ENCODE assay signal across 8 cellular contexts in genomic region chr1:156591432-156592157, GRCh38. TPM values are rescaled to one million over a fixed set of nuclear protein-coding genes. Genes with fewer than 3 reads are reported as not detected.
DNase-seq lines count a peak whose midpoint lies in the region; ATAC-seq and TF ChIP-seq lines count a peak whose summit lies in the region.

NAXE (plus strand) TSS chr1:156591776; CDS start chr1:156591805, 29 bp downstream.

- H3K27ac ChIP-seq in tibial nerve: peak within 1 kb of the TSS; percentile 72 to 90 (median 87)

- TF ChIP-seq EP300 in tibial nerve (IDR thresholded peaks at IDR 0.05): peak in 1 of 2 donors; percentile 51

- no peaks in the 10 kb centered on the region for H3K9me3 ChIP-seq in tibial nerve

- H3K36me3 ChIP-seq in tibial nerve: peaks cover 0 to 38% (median 4%) of the 10 kb centered on the region in 3 donors

- peaks cover 0 to 17% (median 10%) of the 10 kb centered on the region in 4 donors for H3K4me1 ChIP-seq in tibial nerve

- H3K4me3 ChIP-seq in tibial nerve: peak within 1 kb of the TSS; percentile 66 to 92 (median 71)

- no peaks in the 10 kb centered on the region for H3K27me3 ChIP-seq in tibial nerve

- peak; percentile 17 to 71 for TF ChIP-seq POLR2A in tibial nerve (IDR thresholded peaks at IDR 0.05)

- in situ Hi-C loops in SK-MEL-5 (cut with HindIII; ENCODE audit: low pct_unique_long_range_greater_than_20kb, low sequenced_read_pairs): no loop called here

- WGBS in tibial nerve, 2 donors: 1% methylated on average over 23 to 42 of the region's 60 CpGs

- peak in 2 of 5 experiments; percentile 7 to 23 for TF ChIP-seq CTCF in tibial nerve (IDR thresholded peaks at IDR 0.05)

- ATAC-seq in GM21737 (IDR thresholded peaks at IDR 0.05; ENCODE audit: unreplicated experiment): peak; percentile 78

- DNase-seq in Daoy (ENCODE audit: low read depth) (peak; percentile 87), LHCN-M2 (ENCODE audit: low read depth) (peak; percentile 67), SK-MEL-5 (ENCODE audit: low read depth, low spot score) (peak; percentile 61), glomerular endothelial cell (ENCODE audit: extremely low read depth, low read depth, low spot score) (no peak), nucleus accumbens (lab: John Stamatoyannopoulos, UW) (peak in 52 of 56 donors; percentile 20 to 83 (median 68)), tibial nerve (ENCODE audit: low spot score in 2 of 2) (peak; percentile 53 to 54)
- peak; percentile 74 for DNase-seq in activated naive CD4-positive, alpha-beta T cell treated with anti-CD3 and anti-CD28 coated beads, Interleukin-2, amount 50 U/mL, for 16 hours

RNA-seq across cellular contexts. Expression of gene NAXE, which starts in this region (rescaled TPM):
- 81.9 and 87.9 TPM in 2 replicates for total RNA-seq in Daoy (2014; rRNA removed; shearing (Covaris generic))
- total RNA-seq in LHCN-M2 (2014; rRNA removed): 74.9 and 101 TPM in 2 replicates
- polyA plus RNA-seq in LHCN-M2 (2012): 113 TPM
- 216 and 229 TPM in 2 replicates for total RNA-seq in SK-MEL-5 (2014; rRNA removed; shearing (Covaris generic))
- 118 and 164 TPM in 2 replicates for polyA plus RNA-seq in SK-MEL-5 (2015; cell fraction: cytosol; rRNA removed)
- 47.6 and 50.1 TPM in 2 replicates for polyA plus RNA-seq in SK-MEL-5 (2015; cell fraction: nucleus; rRNA removed)
- total RNA-seq in glomerular endothelial cell: 55.4 and 76.2 TPM in 2 replicates
- total RNA-seq in tibial nerve: 100 to 1,000 TPM in 1 of 4 donors, 10 to 100 TPM in 3; 53.1 to 105 (median 82.7) TPM
